In genomic region chr22:48331691-48332220, GRCh38 we compare ENCODE assay signal across 20 cellular contexts.
"Had no signal": no experiment of that assay in that cellular context is flagged by ENCODE, and none has a peak within 500 bp of the region (broad histone marks: within the 10 kb centered on the region; RNA-seq: fewer than 3 reads in every experiment).

No MANE protein-coding gene starts in this region.

- H3K27me3 ChIP-seq: ovary, sigmoid colon, thyroid gland, vagina had no signal

- H3K27ac Mint-ChIP-seq: effector memory CD8-positive, alpha-beta T cell; natural killer cell; stimulated activated effector memory CD8-positive, alpha-beta T cell treated with anti-CD3 and anti-CD28 coated beads, Interleukin-12 subunit alpha, Interleukin-12 subunit beta, amount 100 ng/mL, for 72 hours had no signal

- H3K27ac ChIP-seq: coronary artery, esophagus squamous epithelium, ovary, psoas muscle, sigmoid colon, stomach, thyroid gland, vagina had no signal

- H3K9me3 ChIP-seq: thyroid gland, vagina had no signal

- H3K4me1 Mint-ChIP-seq: natural killer cell; neural crest cell; stimulated activated effector memory CD8-positive, alpha-beta T cell treated with anti-CD3 and anti-CD28 coated beads, Interleukin-12 subunit alpha, Interleukin-12 subunit beta, amount 100 ng/mL, for 72 hours had no signal

- H3K9me3 Mint-ChIP-seq: natural killer cell; stimulated activated effector memory CD8-positive, alpha-beta T cell treated with anti-CD3 and anti-CD28 coated beads, Interleukin-12 subunit alpha, Interleukin-12 subunit beta, amount 100 ng/mL, for 72 hours had no signal

- H3K36me3 Mint-ChIP-seq: natural killer cell; stimulated activated effector memory CD8-positive, alpha-beta T cell treated with anti-CD3 and anti-CD28 coated beads, Interleukin-12 subunit alpha, Interleukin-12 subunit beta, amount 100 ng/mL, for 72 hours had no signal

- H3K36me3 ChIP-seq: esophagus squamous epithelium, ovary, sigmoid colon, stomach, thyroid gland, vagina had no signal

- H3K4me1 ChIP-seq: esophagus squamous epithelium, psoas muscle, stomach, thyroid gland, vagina had no signal

- H3K4me3 ChIP-seq: coronary artery, esophagus squamous epithelium, ovary, psoas muscle, sigmoid colon, stomach, thyroid gland, vagina had no signal

- H3K4me3 Mint-ChIP-seq: effector memory CD8-positive, alpha-beta T cell; natural killer cell; neural crest cell; stimulated activated effector memory CD8-positive, alpha-beta T cell treated with anti-CD3 and anti-CD28 coated beads, Interleukin-12 subunit alpha, Interleukin-12 subunit beta, amount 100 ng/mL, for 72 hours had no signal

- DNase-seq: dermis blood vessel endothelial cell; effector memory CD8-positive, alpha-beta T cell; erythroblast; esophagus squamous epithelium; foreskin melanocyte; natural killer cell; ovary; psoas muscle; right cardiac atrium; sigmoid colon; stimulated activated CD4-positive, alpha-beta T cell treated with anti-CD3 and anti-CD28 coated beads, Interleukin-2, amount 100 ng/mL, for 24 hours; stimulated activated CD4-positive, alpha-beta T cell treated with anti-CD3 and anti-CD28 coated beads, Interleukin-4, amount 100 ng/mL, for 24 hours; stimulated activated naive CD4-positive, alpha-beta T cell treated with Interleukin-2 at 50 U/mL for 16 hours; stomach; thyroid gland; trophoblast cell had no signal
